Comparison of ENCODE assay signal across 9 cellular contexts in genomic region chr2:66555076-66555475, GRCh38.
DNase-seq lines count a peak whose midpoint lies in the region; ATAC-seq and TF ChIP-seq lines count a peak whose summit lies in the region.
"Had no signal": no experiment of that assay in that cellular context is flagged by ENCODE, and none has a peak within 500 bp of the region (broad histone marks: within the 10 kb centered on the region; RNA-seq: fewer than 3 reads in every experiment).

No MANE protein-coding gene starts in this region.

- intact Hi-C loops in heart left ventricle (cut with DNase I), result loop anchor here in 2 of 10 donors (5.0 kb wide), 2 partner anchors 118 to 123 kb away; partner anchors contain the start of gene MEIS1 (in 1 of the 2)

- no peaks in the 10 kb centered on the region for H3K9me3 Mint-ChIP-seq in activated CD8-positive, alpha-beta T cell treated with anti-CD3 and anti-CD28 coated beads, Interleukin-2, amount 10 ng/mL, durations not matched to agents 7 days and 5 days (ENCODE audit: insufficient read depth)

- peaks cover 0 to 25% (median 8%) of the 10 kb centered on the region in 12 donors for H3K4me1 ChIP-seq in heart left ventricle
- H3K4me1 ChIP-seq in rectal smooth muscle tissue (ENCODE audit: control insufficient read depth, insufficient read depth, low read length), result peaks cover 25% of the 10 kb centered on the region

- TF ChIP-seq CTCF in heart left ventricle (IDR thresholded peaks at IDR 0.05), result no peak

- peak; percentile 25 to 71 (median 42) for ATAC-seq in heart left ventricle
- no peak for ATAC-seq in activated CD8-positive, alpha-beta T cell treated with anti-CD3 and anti-CD28 coated beads, Interleukin-2, amount 10 ng/mL, durations not matched to agents 7 days and 5 days
- no peak for ATAC-seq in GM18870 (IDR thresholded peaks at IDR 0.05; ENCODE audit: unreplicated experiment)
- ATAC-seq: naive thymus-derived CD4-positive, alpha-beta T cell had no signal

- H3K27ac ChIP-seq in SK-N-MC (peak overlapping the region; percentile 84), heart left ventricle (peak overlapping the region in 11 of 12 donors; percentile 18 to 84 (median 75)), rectal smooth muscle tissue (ENCODE audit: low read depth, low read length) (peak overlapping the region; percentile 56)

- H3K4me3 ChIP-seq in SK-N-MC, result 0 out of 2 replicates have a peak overlapping the region, but pooled peaks have one; percentile 24
- H3K4me3 ChIP-seq in heart left ventricle, result peak overlapping the region in 10 of 12 donors; percentile 20 to 52 (median 44)
- peak overlapping the region; percentile 28 for H3K4me3 ChIP-seq in rectal smooth muscle tissue (ENCODE audit: low read length)

- DNase-seq in EL (peak; percentile 50), SK-N-MC (ENCODE audit: low read depth, low spot score) (no peak), heart left ventricle (no peak), midbrain (lab: John Stamatoyannopoulos, UW) (no peak)
- DNase-seq in activated CD8-positive, alpha-beta T cell treated with anti-CD3 and anti-CD28 coated beads, Interleukin-2, amount 10 ng/mL, durations not matched to agents 7 days and 5 days, result no peak
- no peak for DNase-seq in activated CD4-positive, alpha-beta T cell treated with anti-CD3 and anti-CD28 coated beads for 4 hours
- DNase-seq: naive thymus-derived CD4-positive, alpha-beta T cell had no signal

- CTCF ChIA-PET in activated CD8-positive, alpha-beta T cell treated with anti-CD3 and anti-CD28 coated beads, Interleukin-2, amount 10 ng/mL, durations not matched to agents 7 days and 5 days (lab: Charles Lee), result no interaction called here

- H3K36me3 Mint-ChIP-seq in activated CD8-positive, alpha-beta T cell treated with anti-CD3 and anti-CD28 coated beads, Interleukin-2, amount 10 ng/mL, durations not matched to agents 7 days and 5 days (ENCODE audit: low read depth), result no peaks in the 10 kb centered on the region
- H3K36me3 Mint-ChIP-seq: naive thymus-derived CD4-positive, alpha-beta T cell had no signal

- H3K36me3 ChIP-seq in SK-N-MC (ENCODE audit: insufficient read depth, low read length) (peaks cover 92% of the 10 kb centered on the region), heart left ventricle (peaks cover 0 to 1% (median 0%) of the 10 kb centered on the region in 9 donors), rectal smooth muscle tissue (ENCODE audit: control insufficient read depth, insufficient read depth, low read length) (no peaks in the 10 kb centered on the region)

- POLR2A ChIA-PET in activated CD8-positive, alpha-beta T cell treated with anti-CD3 and anti-CD28 coated beads, Interleukin-2, amount 10 ng/mL, durations not matched to agents 7 days and 5 days (lab: Charles Lee), result interaction anchor here (0.6 kb wide), 1 partner anchor 138 kb away, joined by 4 read pairs; no protein-coding TSS in a partner anchor

- no peaks in the 10 kb centered on the region for H3K9me3 ChIP-seq in SK-N-MC (ENCODE audit: low read depth, low read length)
- no peaks in the 10 kb centered on the region for H3K9me3 ChIP-seq in heart left ventricle

- H3K27me3 Mint-ChIP-seq in activated CD8-positive, alpha-beta T cell treated with anti-CD3 and anti-CD28 coated beads, Interleukin-2, amount 10 ng/mL, durations not matched to agents 7 days and 5 days (ENCODE audit: low read depth), result no peaks in the 10 kb centered on the region

- H3K9ac ChIP-seq in SK-N-MC (ENCODE audit: insufficient read length) (peak overlapping the region; percentile 7), rectal smooth muscle tissue (ENCODE audit: low read length) (no peak overlapping the region)

- no peaks in the 10 kb centered on the region for H3K27me3 ChIP-seq in heart left ventricle
- H3K27me3 ChIP-seq in rectal smooth muscle tissue (ENCODE audit: control insufficient read depth, insufficient read depth, low read length), result no peaks in the 10 kb centered on the region

- no peak for TF ChIP-seq POLR2A in heart left ventricle (IDR thresholded peaks at IDR 0.05)

- no peak overlapping the region for H3K27ac Mint-ChIP-seq in activated CD8-positive, alpha-beta T cell treated with anti-CD3 and anti-CD28 coated beads, Interleukin-2, amount 10 ng/mL, durations not matched to agents 7 days and 5 days
- H3K27ac Mint-ChIP-seq: naive thymus-derived CD4-positive, alpha-beta T cell had no signal

- 0 to 5% (median 3%) methylated on average over 4 of the region's 4 CpGs for WGBS in heart left ventricle, 4 donors

- no peaks in the 10 kb centered on the region for H3K4me1 Mint-ChIP-seq in activated CD8-positive, alpha-beta T cell treated with anti-CD3 and anti-CD28 coated beads, Interleukin-2, amount 10 ng/mL, durations not matched to agents 7 days and 5 days (ENCODE audit: low read depth)

- H3K4me3 Mint-ChIP-seq in activated CD8-positive, alpha-beta T cell treated with anti-CD3 and anti-CD28 coated beads, Interleukin-2, amount 10 ng/mL, durations not matched to agents 7 days and 5 days, result no peak overlapping the region

Comparison
In these comparisons a context has a peak if more than half of its experiments do, and no peak if none do; other contexts are left out.
1. ATAC-seq: peak in heart left ventricle (4 of 4); none in activated CD8-positive, alpha-beta T cell treated with anti-CD3 and anti-CD28 coated beads, Interleukin-2, amount 10 ng/mL, durations not matched to agents 7 days and 5 days (single experiment) and GM18870 (single experiment).
2. Peak in every context shown above with its lines, with median percentiles within 50 percentile points of each other: H3K27ac ChIP-seq and H3K4me3 ChIP-seq.